ENCODE assay signal across 8 cellular contexts in genomic region chr20:32902456-32903420, GRCh38. TPM values are rescaled to one million over a fixed set of nuclear protein-coding genes. Genes with fewer than 3 reads are reported as not detected.
DNase-seq lines count a peak whose midpoint lies in the region; ATAC-seq, FAIRE-seq and TF ChIP-seq lines count a peak whose summit lies in the region.

No MANE protein-coding gene starts in this region.

- H3K36me3 Mint-ChIP-seq in neural crest cell (ENCODE audit: low read depth): no peaks in the 10 kb centered on the region

- H3K4me1 Mint-ChIP-seq in neural crest cell: peaks cover 19% of the 10 kb centered on the region

- TF ChIP-seq POLR2A in H54 (IDR thresholded peaks at IDR 0.05; ENCODE audit: low read depth, low read length): no peak

- FAIRE-seq in H54 (lab: Jason Lieb, UNC): no peak

- H3K4me3 Mint-ChIP-seq in neural crest cell: no peak overlapping the region

- peak; percentile 81 for ATAC-seq in esophagus mucosa
- ATAC-seq in HG02642 (IDR thresholded peaks at IDR 0.05; ENCODE audit: poor library complexity, unreplicated experiment): no peak

- no peaks in the 10 kb centered on the region for H3K9me3 Mint-ChIP-seq in neural crest cell

- H3K27ac Mint-ChIP-seq in neural crest cell (ENCODE audit: unreplicated experiment): peak overlapping the region; percentile 13

- peak; percentile 97 for TF ChIP-seq CTCF in neural crest cell (conservative IDR thresholded peaks at IDR 0.05)

- DNase-seq in AG20443 (ENCODE audit: low spot score) (peak; percentile 84), H54 (ENCODE audit: insufficient read length, low spot score) (peak; percentile 75), NOMO-1 (lab: John Stamatoyannopoulos, UW; ENCODE audit: unreplicated experiment in 2 of 2) (peak; percentile 7 to 24), neural crest cell (ENCODE audit: low read depth, low spot score) (peak; percentile 63), stromal cell of bone marrow (ENCODE audit: low read depth) (peak; percentile 21)
- peak; percentile 69 for DNase-seq in activated CD8-positive, alpha-beta memory T cell treated with anti-CD3 and anti-CD28 coated beads, Interleukin-2, amount 50 U/mL, for 4 hours

- H3K27me3 Mint-ChIP-seq in neural crest cell (ENCODE audit: low read depth): no peaks in the 10 kb centered on the region

RNA-seq across cellular contexts. Expression of gene EFCAB8, which starts 44.0 kb away (rescaled TPM):
- 0.48 TPM for total RNA-seq in esophagus mucosa
- total RNA-seq in neural crest cell: 0.26 TPM in 1 of 2 replicates, not detected in the other

Comparison
In these comparisons a context has a peak if more than half of its experiments do, and no peak if none do; other contexts are left out.
1. DNase-seq: peak in every context shown above with its lines; median percentile 84 in AG20443; 75 in H54; 69 in activated CD8-positive, alpha-beta memory T cell treated with anti-CD3 and anti-CD28 coated beads, Interleukin-2, amount 50 U/mL, for 4 hours; 63 in neural crest cell; 21 in stromal cell of bone marrow; 16 in NOMO-1.